32 cellular contexts compared by ENCODE assay signal in genomic region chr12:108174641-108175040, GRCh38. TPM values are rescaled to one million over a fixed set of nuclear protein-coding genes. Genes with fewer than 3 reads are reported as not detected.
"Had no signal": no experiment of that assay in that cellular context is flagged by ENCODE, and none has a peak within 500 bp of the region (broad histone marks: within the 10 kb centered on the region; RNA-seq: fewer than 3 reads in every experiment).

No MANE protein-coding gene starts in this region.

- H3K4me1 ChIP-seq: foreskin keratinocyte, heart right ventricle had no signal

- H3K9me3 Mint-ChIP-seq: activated CD4-positive, alpha-beta memory T cell treated with anti-CD3 and anti-CD28 coated beads, Interleukin-2, amount 10 ng/mL, durations not matched to agents 7 days and 5 days; activated CD4-positive, alpha-beta T cell treated with anti-CD3 and anti-CD28 coated beads, Interleukin-2, amount 10 ng/mL, durations not matched to agents 7 days and 5 days; activated T-helper 17 cell treated with anti-CD3 and anti-CD28 coated beads, Interleukin-2, amount 50 U/mL, for 72 hours; central memory CD8-positive, alpha-beta T cell; dendritic cell treated with granulocyte-macrophage colony-stimulating factor and Interleukin-4, amounts not matched to agents 40 ng/mL and 50 ng/mL, for 4 days had no signal

- H3K4me3 Mint-ChIP-seq: activated CD4-positive, alpha-beta memory T cell treated with anti-CD3 and anti-CD28 coated beads, Interleukin-2, amount 10 ng/mL, durations not matched to agents 7 days and 5 days; activated CD4-positive, alpha-beta T cell treated with anti-CD3 and anti-CD28 coated beads, Interleukin-2, amount 10 ng/mL, durations not matched to agents 7 days and 5 days; activated naive CD8-positive, alpha-beta T cell; activated T-cell treated with anti-CD3 and anti-CD28 coated beads, Interleukin-2, amount 50 U/mL, for 24 hours; activated T-helper 17 cell treated with anti-CD3 and anti-CD28 coated beads, Interleukin-2, amount 50 U/mL, for 72 hours; central memory CD8-positive, alpha-beta T cell; dendritic cell treated with granulocyte-macrophage colony-stimulating factor and Interleukin-4, amounts not matched to agents 40 ng/mL and 50 ng/mL, for 4 days; endodermal cell had no signal

- DNase-seq: activated CD4-positive, alpha-beta memory T cell treated with anti-CD3 and anti-CD28 coated beads, Interleukin-2, amount 10 ng/mL, durations not matched to agents 7 days and 5 days; activated CD4-positive, alpha-beta T cell treated with anti-CD3 and anti-CD28 coated beads for 1 hour; activated CD4-positive, alpha-beta T cell treated with anti-CD3 and anti-CD28 coated beads for 4 hours; activated CD4-positive, alpha-beta T cell treated with anti-CD3 and anti-CD28 coated beads, Interleukin-2, amount 10 ng/mL, durations not matched to agents 7 days and 5 days; activated CD4-positive, alpha-beta T cell treated with anti-CD3 and anti-CD28 coated beads, Interleukin-2, amount 50 U/mL, for 4 hours; activated CD8-positive, alpha-beta memory T cell treated with anti-CD3 and anti-CD28 coated beads, Interleukin-2, amount 50 U/mL, for 48 hours; activated effector memory CD4-positive, alpha-beta T cell treated with Interleukin-2 at 50 U/mL for 16 hours; activated gamma-delta T cell treated with Interleukin-2 at 50 U/mL for 16 hours; activated naive CD4-positive, alpha-beta T cell treated with anti-CD3 and anti-CD28 coated beads, Interleukin-2, amount 50 U/mL, for 16 hours; activated naive CD4-positive, alpha-beta T cell treated with Interleukin-2 at 50 U/mL for 16 hours; activated T-cell treated with anti-CD3 and anti-CD28 coated beads for 4 hours; activated T-cell treated with anti-CD3 and anti-CD28 coated beads, Interleukin-2, amount 50 U/mL, for 24 hours; amniotic stem cell; brain microvascular endothelial cell; effector memory CD4-positive, alpha-beta T cell; foreskin keratinocyte; heart right ventricle; T-helper 2 cell had no signal

- H3K27ac Mint-ChIP-seq: activated CD4-positive, alpha-beta memory T cell treated with anti-CD3 and anti-CD28 coated beads, Interleukin-2, amount 10 ng/mL, durations not matched to agents 7 days and 5 days; activated CD4-positive, alpha-beta T cell treated with anti-CD3 and anti-CD28 coated beads, Interleukin-2, amount 10 ng/mL, durations not matched to agents 7 days and 5 days; activated naive CD8-positive, alpha-beta T cell; activated T-cell treated with anti-CD3 and anti-CD28 coated beads, Interleukin-2, amount 50 U/mL, for 24 hours; activated T-helper 17 cell treated with anti-CD3 and anti-CD28 coated beads, Interleukin-2, amount 50 U/mL, for 72 hours; dendritic cell treated with granulocyte-macrophage colony-stimulating factor and Interleukin-4, amounts not matched to agents 40 ng/mL and 50 ng/mL, for 4 days; endodermal cell had no signal

- H3K4me1 Mint-ChIP-seq: activated CD4-positive, alpha-beta memory T cell treated with anti-CD3 and anti-CD28 coated beads, Interleukin-2, amount 10 ng/mL, durations not matched to agents 7 days and 5 days; activated CD4-positive, alpha-beta T cell treated with anti-CD3 and anti-CD28 coated beads, Interleukin-2, amount 10 ng/mL, durations not matched to agents 7 days and 5 days; activated T-helper 17 cell treated with anti-CD3 and anti-CD28 coated beads, Interleukin-2, amount 50 U/mL, for 72 hours; central memory CD8-positive, alpha-beta T cell had no signal

- H3K36me3 Mint-ChIP-seq: activated naive CD8-positive, alpha-beta T cell had no signal

- H3K27ac ChIP-seq: brain microvascular endothelial cell, coronary artery, foreskin keratinocyte, heart right ventricle had no signal

- H3K4me3 ChIP-seq: coronary artery, dorsolateral prefrontal cortex, gastroesophageal sphincter, heart right ventricle had no signal

- H3K27me3 ChIP-seq: brain microvascular endothelial cell, foreskin keratinocyte, gastroesophageal sphincter had no signal

- H3K9me3 ChIP-seq: gastroesophageal sphincter had no signal

- H3K36me3 ChIP-seq: brain microvascular endothelial cell, heart right ventricle had no signal

- FAIRE-seq: astrocyte, bronchial epithelial cell had no signal

- ATAC-seq: activated T-helper 17 cell treated with anti-CD3 and anti-CD28 coated beads, Interleukin-2, amount 50 U/mL, for 72 hours; esophagus mucosa; foreskin keratinocyte; heart right ventricle had no signal

RNA-seq across cellular contexts. Expression of gene WSCD2, which starts 45.6 kb away (rescaled TPM):
- total RNA-seq: activated CD4-positive, alpha-beta memory T cell treated with anti-CD3 and anti-CD28 coated beads, Interleukin-2, amount 10 ng/mL, durations not matched to agents 7 days and 5 days; activated CD4-positive, alpha-beta T cell treated with anti-CD3 and anti-CD28 coated beads, Interleukin-2, amount 10 ng/mL, durations not matched to agents 7 days and 5 days; activated T-helper 17 cell treated with anti-CD3 and anti-CD28 coated beads, Interleukin-2, amount 50 U/mL, for 72 hours; bronchial epithelial cell; epithelial cell of proximal tubule; foreskin keratinocyte; glomerular endothelial cell; T-helper 1 cell treated with Interleukin-12 subunit alpha and Interleukin-12 subunit beta and Interleukin-4 antibody, amounts not matched to agents 30 ng/mL and 1 ng/mL, for 36 hours had no signal
